ENCODE assay signal across 18 cellular contexts in the genomic region with DNA sequence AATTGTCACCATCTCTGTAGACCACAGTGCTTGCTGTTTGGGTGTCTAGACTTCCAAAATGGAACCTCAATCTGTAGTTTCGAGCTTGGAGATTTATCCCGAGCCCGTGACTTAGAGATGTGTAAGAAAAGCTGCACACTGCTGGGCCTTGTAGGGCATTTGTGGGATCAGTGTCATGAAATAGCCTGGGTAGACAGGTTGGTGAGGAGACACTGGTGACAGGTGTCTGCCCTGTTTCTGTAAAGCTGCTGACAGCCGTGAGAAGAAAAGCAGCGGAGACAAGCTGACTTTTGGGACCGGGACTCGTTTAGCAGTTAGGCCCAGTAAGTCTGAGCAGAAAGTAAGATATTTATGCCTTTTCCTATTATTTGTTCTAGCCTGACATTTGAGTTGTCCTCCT.
DNase-seq lines count a peak whose midpoint lies in the region; ATAC-seq and TF ChIP-seq lines count a peak whose summit lies in the region.
"Had no signal": no experiment of that assay in that cellular context is flagged by ENCODE, and none has a peak within 500 bp of the region (broad histone marks: within the 10 kb centered on the region; RNA-seq: fewer than 3 reads in every experiment).

No MANE protein-coding gene starts in this region.

- no peaks in the 10 kb centered on the region for H4K20me1 ChIP-seq in OCI-LY3 (ENCODE audit: insufficient read depth, low read length)

- H3K9me3 ChIP-seq in OCI-LY3 (ENCODE audit: insufficient read depth, low read length), result no peaks in the 10 kb centered on the region
- H3K9me3 ChIP-seq: lower lobe of right lung, psoas muscle, stomach, vagina had no signal

- no peaks in the 10 kb centered on the region for H3K79me2 ChIP-seq in OCI-LY3 (ENCODE audit: low read length)

- peak overlapping the region; percentile 84 for H3K4me3 Mint-ChIP-seq in activated naive CD4-positive, alpha-beta T cell treated with anti-CD3 and anti-CD28 coated beads, Interleukin-2, amount 10 ng/mL, durations not matched to agents 7 days and 5 days
- H3K4me3 Mint-ChIP-seq in activated naive CD8-positive, alpha-beta T cell treated with anti-CD3 and anti-CD28 coated beads, Interleukin-2, amount 50 U/mL, for 24 hours, result peak overlapping the region; percentile 88
- H3K4me3 Mint-ChIP-seq in stimulated activated effector memory CD8-positive, alpha-beta T cell treated with anti-CD3 and anti-CD28 coated beads, Interleukin-12 subunit alpha, Interleukin-12 subunit beta, amount 100 ng/mL, for 72 hours, result peak overlapping the region; percentile 78
- H3K4me3 Mint-ChIP-seq: nephron had no signal

- TF ChIP-seq CTCF in OCI-LY3 (IDR thresholded peaks at IDR 0.05; ENCODE audit: low read depth, low read length), result no peak

- no peak for DNase-seq in activated naive CD4-positive, alpha-beta T cell treated with anti-CD3 and anti-CD28 coated beads, Interleukin-2, amount 10 ng/mL, durations not matched to agents 7 days and 5 days
- no peak for DNase-seq in activated naive CD4-positive, alpha-beta T cell treated with anti-CD3 and anti-CD28 coated beads, Interleukin-2, amount 50 U/mL, for 16 hours
- no peak for DNase-seq in activated naive CD8-positive, alpha-beta T cell treated with anti-CD3 and anti-CD28 coated beads, Interleukin-2, amount 50 U/mL, for 24 hours
- no peak for DNase-seq in stimulated activated effector memory CD8-positive, alpha-beta T cell treated with anti-CD3 and anti-CD28 coated beads, Interleukin-12 subunit alpha, Interleukin-12 subunit beta, amount 100 ng/mL, for 72 hours (ENCODE audit: low spot score in 2 of 2)
- DNase-seq in NCI-H82 treated with DMSO at 0.1 percent for 48 hours (lab: John Stamatoyannopoulos, UW; ENCODE audit: unreplicated experiment) (no peak), NCI-H128 (lab: John Stamatoyannopoulos, UW; ENCODE audit: unreplicated experiment) (no peak), NCI-H2107 (lab: John Stamatoyannopoulos, UW) (no peak)
- DNase-seq: Calu3, KG1, lower lobe of right lung, NCI-H1092 treated with DMSO at 0.1 percent for 48 hours, NCI-H774, psoas muscle, stomach had no signal

- peak overlapping the region; percentile 99 for H3K27ac ChIP-seq in OCI-LY3 (ENCODE audit: low read length)
- H3K27ac ChIP-seq: coronary artery, lower lobe of right lung, psoas muscle, vagina had no signal

- CTCF ChIA-PET in activated naive CD4-positive, alpha-beta T cell treated with anti-CD3 and anti-CD28 coated beads, Interleukin-2, amount 10 ng/mL, durations not matched to agents 7 days and 5 days (lab: Charles Lee), result interaction anchor here (0.7 to 1.5 kb wide), 3 partner anchors 15 to 66 kb away, joined by 3 to 4 read pairs (median 3); no protein-coding TSS in a partner anchor

- no peak overlapping the region for H2AFZ ChIP-seq in OCI-LY3 (ENCODE audit: low read depth, low read length)

- no peak for ATAC-seq in activated naive CD8-positive, alpha-beta T cell treated with anti-CD3 and anti-CD28 coated beads, Interleukin-2, amount 50 U/mL, for 24 hours
- ATAC-seq in stimulated activated effector memory CD8-positive, alpha-beta T cell treated with anti-CD3 and anti-CD28 coated beads, Interleukin-12 subunit alpha, Interleukin-12 subunit beta, amount 100 ng/mL, for 72 hours, result no peak
- ATAC-seq: lower lobe of right lung, psoas muscle had no signal

- H3K4me1 ChIP-seq in OCI-LY3 (ENCODE audit: low read length), result peaks cover 96% of the 10 kb centered on the region
- H3K4me1 ChIP-seq: lower lobe of right lung, psoas muscle had no signal

- peak overlapping the region; percentile 96 for H3K27ac Mint-ChIP-seq in activated naive CD4-positive, alpha-beta T cell treated with anti-CD3 and anti-CD28 coated beads, Interleukin-2, amount 10 ng/mL, durations not matched to agents 7 days and 5 days
- peak overlapping the region; percentile 95 for H3K27ac Mint-ChIP-seq in activated naive CD8-positive, alpha-beta T cell treated with anti-CD3 and anti-CD28 coated beads, Interleukin-2, amount 50 U/mL, for 24 hours
- H3K27ac Mint-ChIP-seq in stimulated activated effector memory CD8-positive, alpha-beta T cell treated with anti-CD3 and anti-CD28 coated beads, Interleukin-12 subunit alpha, Interleukin-12 subunit beta, amount 100 ng/mL, for 72 hours, result peak overlapping the region; percentile 92

- H3K36me3 Mint-ChIP-seq in activated naive CD4-positive, alpha-beta T cell treated with anti-CD3 and anti-CD28 coated beads, Interleukin-2, amount 10 ng/mL, durations not matched to agents 7 days and 5 days, result peaks cover 93% of the 10 kb centered on the region
- H3K36me3 Mint-ChIP-seq in activated naive CD8-positive, alpha-beta T cell treated with anti-CD3 and anti-CD28 coated beads, Interleukin-2, amount 50 U/mL, for 24 hours (ENCODE audit: low read depth), result peaks cover 79% of the 10 kb centered on the region
- H3K36me3 Mint-ChIP-seq in stimulated activated effector memory CD8-positive, alpha-beta T cell treated with anti-CD3 and anti-CD28 coated beads, Interleukin-12 subunit alpha, Interleukin-12 subunit beta, amount 100 ng/mL, for 72 hours, result peaks cover 100% of the 10 kb centered on the region

- H3K4me1 Mint-ChIP-seq in activated naive CD4-positive, alpha-beta T cell treated with anti-CD3 and anti-CD28 coated beads, Interleukin-2, amount 10 ng/mL, durations not matched to agents 7 days and 5 days, result peaks cover 19% of the 10 kb centered on the region
- H3K4me1 Mint-ChIP-seq in activated naive CD8-positive, alpha-beta T cell treated with anti-CD3 and anti-CD28 coated beads, Interleukin-2, amount 50 U/mL, for 24 hours, result peaks cover 63% of the 10 kb centered on the region
- H3K4me1 Mint-ChIP-seq in stimulated activated effector memory CD8-positive, alpha-beta T cell treated with anti-CD3 and anti-CD28 coated beads, Interleukin-12 subunit alpha, Interleukin-12 subunit beta, amount 100 ng/mL, for 72 hours, result peaks cover 19% of the 10 kb centered on the region

- H3K36me3 ChIP-seq in OCI-LY3 (replicated peaks; ENCODE audit: low read depth, low read length), result no peaks in the 10 kb centered on the region
- H3K36me3 ChIP-seq: lower lobe of right lung, stomach, vagina had no signal

- H3K9ac ChIP-seq in OCI-LY3 (ENCODE audit: low read length), result peak overlapping the region; percentile 85; the same call in 1 of the 2 replicates

- H3K27me3 ChIP-seq in OCI-LY3 (ENCODE audit: low read depth, low read length), result no peaks in the 10 kb centered on the region
- H3K27me3 ChIP-seq: stomach, vagina had no signal

- H3K4me2 ChIP-seq in OCI-LY3 (ENCODE audit: low read length), result peak overlapping the region; percentile 69

- H3K27me3 Mint-ChIP-seq in activated naive CD4-positive, alpha-beta T cell treated with anti-CD3 and anti-CD28 coated beads, Interleukin-2, amount 10 ng/mL, durations not matched to agents 7 days and 5 days, result no peaks in the 10 kb centered on the region
- H3K27me3 Mint-ChIP-seq in activated naive CD8-positive, alpha-beta T cell treated with anti-CD3 and anti-CD28 coated beads, Interleukin-2, amount 50 U/mL, for 24 hours, result no peaks in the 10 kb centered on the region

- H3K9me3 Mint-ChIP-seq in activated naive CD4-positive, alpha-beta T cell treated with anti-CD3 and anti-CD28 coated beads, Interleukin-2, amount 10 ng/mL, durations not matched to agents 7 days and 5 days, result no peaks in the 10 kb centered on the region
- H3K9me3 Mint-ChIP-seq in activated naive CD8-positive, alpha-beta T cell treated with anti-CD3 and anti-CD28 coated beads, Interleukin-2, amount 50 U/mL, for 24 hours, result no peaks in the 10 kb centered on the region
- H3K9me3 Mint-ChIP-seq in stimulated activated effector memory CD8-positive, alpha-beta T cell treated with anti-CD3 and anti-CD28 coated beads, Interleukin-12 subunit alpha, Interleukin-12 subunit beta, amount 100 ng/mL, for 72 hours, result no peaks in the 10 kb centered on the region
- H3K9me3 Mint-ChIP-seq: nephron had no signal

- H3K4me3 ChIP-seq in OCI-LY3 (ENCODE audit: low read length), result 0 out of 2 replicates have a peak overlapping the region, but pooled peaks have one; percentile 55
- H3K4me3 ChIP-seq: coronary artery, lower lobe of right lung, psoas muscle, stomach, vagina had no signal
